8 cellular contexts compared by ENCODE assay signal in the genomic region with DNA sequence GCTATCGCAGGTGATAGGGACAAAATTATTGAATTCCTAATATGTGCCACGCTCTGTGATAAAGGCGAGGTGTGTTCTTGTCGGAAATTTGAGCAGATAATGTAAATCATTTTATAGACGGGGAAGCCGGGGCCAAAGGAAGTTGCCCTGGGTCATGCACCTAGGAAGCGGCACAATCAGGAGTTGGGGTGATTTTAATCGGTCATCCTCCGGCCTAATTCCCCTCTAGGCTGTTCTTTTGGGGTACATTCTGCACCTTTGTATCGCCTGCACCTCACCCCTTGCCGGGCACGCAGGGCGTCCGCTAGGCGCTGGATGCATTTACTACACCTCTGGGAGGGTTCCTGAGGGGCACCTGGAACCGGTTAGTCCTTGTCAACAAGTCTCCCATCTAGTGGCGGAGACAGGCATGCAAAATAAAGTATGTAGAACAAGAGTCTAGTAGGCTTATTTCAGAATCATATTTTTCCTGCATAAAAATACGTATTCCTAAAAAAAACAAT. TPM values are rescaled to one million over a fixed set of nuclear protein-coding genes. Genes with fewer than 3 reads are reported as not detected.
DNase-seq lines count a peak whose midpoint lies in the region; ATAC-seq and TF ChIP-seq lines count a peak whose summit lies in the region.

No MANE protein-coding gene starts in this region.

- peak; percentile 46; the same call in 1 of the 2 replicates for TF ChIP-seq CTCF in GM12875 (IDR thresholded peaks at IDR 0.05; ENCODE audit: borderline replicate concordance, insufficient read depth, low read depth, low read length)
- TF ChIP-seq CTCF in activated CD8-positive, alpha-beta T cell treated with anti-CD3 and anti-CD28 coated beads for 36 hours (IDR thresholded peaks at IDR 0.05) = peak; percentile 45
- TF ChIP-seq CTCF in type B pancreatic cell (conservative IDR thresholded peaks at IDR 0.05) = peak; percentile 58

- peak overlapping the region; percentile 92 for H3K4me3 ChIP-seq in ACC112 (ENCODE audit: low read depth, low read length)
- H3K4me3 ChIP-seq in GM12875 (ENCODE audit: low read depth, low read length) = peak overlapping the region; percentile 71
- peak overlapping the region; percentile 76 to 77 for H3K4me3 ChIP-seq in muscle layer of duodenum (ENCODE audit: low read depth in 1 of 2, low read length in 2 of 2)

- CTCF ChIA-PET in activated CD8-positive, alpha-beta T cell treated with anti-CD3 and anti-CD28 coated beads for 36 hours (lab: Charles Lee) = no interaction called here

- POLR2A ChIA-PET in activated CD8-positive, alpha-beta T cell treated with anti-CD3 and anti-CD28 coated beads for 36 hours (lab: Charles Lee) = interaction anchor here (0.7 to 1.2 kb wide), 2 partner anchors 12 to 1531 kb away, joined by 3 to 4 read pairs; no protein-coding TSS in a partner anchor

- intact Hi-C loops in activated CD8-positive, alpha-beta T cell treated with anti-CD3 and anti-CD28 coated beads for 36 hours (cut with micrococcal nuclease) = loop anchor here (2.0 kb wide), 1 partner anchor 30 kb away; no protein-coding TSS in a partner anchor

- H3K36me3 ChIP-seq in ACC112 (ENCODE audit: insufficient read depth, low read length) = no peaks in the 10 kb centered on the region
- peaks cover 16% of the 10 kb centered on the region in 2 donors for H3K36me3 ChIP-seq in muscle layer of duodenum (ENCODE audit: control insufficient read depth in 1 of 2, insufficient read depth in 2 of 2, low read length in 2 of 2)

- H3K4me1 ChIP-seq in ACC112 (ENCODE audit: control insufficient read depth, insufficient read depth, low read length, unreplicated experiment) = peaks cover 9% of the 10 kb centered on the region
- H3K4me1 ChIP-seq in muscle layer of duodenum (ENCODE audit: control insufficient read depth in 1 of 2, insufficient read depth in 2 of 2, low read length in 2 of 2) = peaks cover 5 to 20% of the 10 kb centered on the region in 2 donors

- H3K27me3 ChIP-seq in ACC112 (ENCODE audit: insufficient read depth, low read length) (no peaks in the 10 kb centered on the region), muscle layer of duodenum (ENCODE audit: low read depth, low read length) (no peaks in the 10 kb centered on the region)

- H3K27me3 Mint-ChIP-seq in activated CD8-positive, alpha-beta T cell treated with anti-CD3 and anti-CD28 coated beads for 36 hours = no peaks in the 10 kb centered on the region
- H3K27me3 Mint-ChIP-seq in type B pancreatic cell = peaks cover 11% of the 10 kb centered on the region

- H3K9me3 Mint-ChIP-seq in activated CD8-positive, alpha-beta T cell treated with anti-CD3 and anti-CD28 coated beads for 36 hours = no peaks in the 10 kb centered on the region
- no peaks in the 10 kb centered on the region for H3K9me3 Mint-ChIP-seq in type B pancreatic cell

- peak; percentile 37 for ATAC-seq in HG02884 (IDR thresholded peaks at IDR 0.05; ENCODE audit: unreplicated experiment)
- peak; percentile 40 for ATAC-seq in activated CD8-positive, alpha-beta T cell treated with anti-CD3 and anti-CD28 coated beads for 36 hours

- peak overlapping the region; percentile 75 for H3K27ac Mint-ChIP-seq in activated CD8-positive, alpha-beta T cell treated with anti-CD3 and anti-CD28 coated beads for 36 hours
- H3K27ac Mint-ChIP-seq in type B pancreatic cell = peak overlapping the region; percentile 80

- peak overlapping the region; percentile 79 for H3K4me3 Mint-ChIP-seq in activated CD8-positive, alpha-beta T cell treated with anti-CD3 and anti-CD28 coated beads for 36 hours
- peak overlapping the region; percentile 93 for H3K4me3 Mint-ChIP-seq in type B pancreatic cell

- DNase-seq in NCI-H2171 (lab: John Stamatoyannopoulos, UW) (peak; percentile 50), erythroblast (lab: John Stamatoyannopoulos, UW) (peak; percentile 55 to 59), type B pancreatic cell (ENCODE audit: extremely low spot score, unreplicated experiment) (peak; percentile 66)
- peak; percentile 71 for DNase-seq in activated CD8-positive, alpha-beta T cell treated with anti-CD3 and anti-CD28 coated beads for 36 hours

- peak overlapping the region; percentile 66 for H2AFZ ChIP-seq in ACC112 (ENCODE audit: low read length, unreplicated experiment)

- H3K4me1 Mint-ChIP-seq in activated CD8-positive, alpha-beta T cell treated with anti-CD3 and anti-CD28 coated beads for 36 hours (ENCODE audit: low read depth) = peaks cover 31% of the 10 kb centered on the region
- peaks cover 23% of the 10 kb centered on the region for H3K4me1 Mint-ChIP-seq in type B pancreatic cell (ENCODE audit: unreplicated experiment)

- H3K36me3 Mint-ChIP-seq in activated CD8-positive, alpha-beta T cell treated with anti-CD3 and anti-CD28 coated beads for 36 hours (ENCODE audit: low read depth) = peaks cover 14% of the 10 kb centered on the region
- H3K36me3 Mint-ChIP-seq in type B pancreatic cell = no peaks in the 10 kb centered on the region

- peaks cover 22% of the 10 kb centered on the region for H3K79me2 ChIP-seq in ACC112 (ENCODE audit: control insufficient read depth, insufficient read depth, low read length, unreplicated experiment)

- no peak for TF ChIP-seq POLR2A in erythroblast (IDR thresholded peaks at IDR 0.05; ENCODE audit: low read length)

- no peaks in the 10 kb centered on the region for H3K9me3 ChIP-seq in muscle layer of duodenum (ENCODE audit: control insufficient read depth in 1 of 2, low read length in 2 of 2)

- H3K27ac ChIP-seq in ACC112 (ENCODE audit: low read depth, low read length) (no peak overlapping the region), muscle layer of duodenum (ENCODE audit: low read length) (no peak overlapping the region)

RNA-seq across cellular contexts. Expression of gene TEX261, which starts 0.6 kb away (rescaled TPM):
- total RNA-seq in activated CD8-positive, alpha-beta T cell treated with anti-CD3 and anti-CD28 coated beads for 36 hours = 10 to 100 TPM; 38.8 to 39.9 TPM
- 46.1 and 50.0 TPM in 2 replicates for total RNA-seq in type B pancreatic cell (ENCODE audit: low replicate concordance)

RNA-seq across cellular contexts. Expression of gene ANKRD53, which starts 16.8 kb away (rescaled TPM):
- total RNA-seq in activated CD8-positive, alpha-beta T cell treated with anti-CD3 and anti-CD28 coated beads for 36 hours = not detected
- 0.55 and 0.72 TPM in 2 replicates for total RNA-seq in type B pancreatic cell (ENCODE audit: low replicate concordance)

RNA-seq across cellular contexts. Expression of gene ATP6V1B1, which starts 59.6 kb away (rescaled TPM):
- not detected for total RNA-seq in activated CD8-positive, alpha-beta T cell treated with anti-CD3 and anti-CD28 coated beads for 36 hours
- total RNA-seq in type B pancreatic cell (ENCODE audit: low replicate concordance) = 6.3 and 8.6 TPM in 2 replicates
